Comparison of ENCODE assay signal across 8 cellular contexts in the genomic region with DNA sequence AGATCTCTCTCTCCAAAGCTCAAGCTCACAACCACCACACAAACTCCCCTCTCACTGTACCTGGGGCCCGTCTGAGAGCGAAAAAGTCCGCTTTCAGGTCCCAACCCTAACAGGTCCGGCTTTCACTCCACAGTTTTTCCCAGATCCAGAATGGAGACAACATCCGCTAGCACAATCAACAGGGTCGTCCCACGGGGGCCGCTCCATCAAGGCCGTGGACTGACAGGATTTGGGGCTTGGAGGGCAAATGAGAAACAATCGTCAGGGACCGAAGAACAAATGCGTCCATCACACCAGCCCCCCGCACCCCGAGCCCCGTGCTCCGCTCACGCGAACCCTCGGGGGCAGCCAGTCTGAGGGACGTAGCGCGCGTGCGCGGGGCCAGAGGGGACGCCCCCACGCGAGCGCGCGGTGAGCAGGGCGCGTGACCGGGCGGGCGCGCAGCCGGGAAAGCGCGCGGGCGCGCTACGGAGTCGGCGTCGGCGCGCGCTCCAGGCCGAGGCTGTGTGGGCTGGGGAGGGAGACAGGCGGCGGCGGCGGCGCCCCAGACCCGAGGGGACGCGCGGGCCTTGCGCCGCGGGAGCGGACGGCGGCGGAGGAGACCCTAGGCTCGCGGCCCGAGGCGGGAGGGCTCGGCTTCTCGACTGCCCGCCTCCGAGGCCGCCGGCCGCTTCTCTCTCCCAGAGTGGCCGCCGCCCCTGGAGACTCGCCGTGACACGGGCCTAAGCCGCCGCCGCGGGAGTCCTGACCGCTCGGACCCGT. TPM values are rescaled to one million over a fixed set of nuclear protein-coding genes. Genes with fewer than 3 reads are reported as not detected.
DNase-seq lines count a peak whose midpoint lies in the region; ATAC-seq, FAIRE-seq and TF ChIP-seq lines count a peak whose summit lies in the region.

TSS of gene SLK (plus strand) at position 470 of the 762 bp plus-strand sequence. CDS start 606 bp downstream, outside the sequence.

- H3K27me3 ChIP-seq in Loucy (ENCODE audit: insufficient read depth, low read length, poor library complexity, severe bottlenecking) = no peaks in the 10 kb centered on the region
- no peaks in the 10 kb centered on the region for H3K27me3 ChIP-seq in testis

- H3K4me3 Mint-ChIP-seq in osteocyte (ENCODE audit: unreplicated experiment) = peak within 1 kb of the TSS; percentile 94

- peaks cover 13% of the 10 kb centered on the region for H4K20me1 ChIP-seq in Loucy (ENCODE audit: insufficient read depth, low read length, poor library complexity, severe bottlenecking)

- peak; percentile 90 to 91 for ATAC-seq in activated naive CD4-positive, alpha-beta T cell treated with anti-CD3 and anti-CD28 coated beads, Interleukin-2, amount 50 U/mL, for 72 hours

- no peaks in the 10 kb centered on the region for H3K36me3 ChIP-seq in Loucy (ENCODE audit: insufficient read depth, low read length)
- no peaks in the 10 kb centered on the region for H3K36me3 ChIP-seq in testis (ENCODE audit: low read depth, missing control alignments)

- no peaks in the 10 kb centered on the region for H3K27me3 Mint-ChIP-seq in osteocyte (ENCODE audit: unreplicated experiment)

- H3K9ac ChIP-seq in Loucy (ENCODE audit: low read depth, low read length, poor library complexity, severe bottlenecking) = peak within 1 kb of the TSS; percentile 88

- no peaks in the 10 kb centered on the region for H3F3A ChIP-seq in Loucy (ENCODE audit: low read depth)

- H3K9me3 ChIP-seq in Loucy (ENCODE audit: insufficient read depth, low read depth, low read length) (no peaks in the 10 kb centered on the region), testis (no peaks in the 10 kb centered on the region)

- peak within 1 kb of the TSS; percentile 91 for H3K4me2 ChIP-seq in Loucy (ENCODE audit: low read depth, low read length, poor library complexity, severe bottlenecking)

- H3K9me2 ChIP-seq in Loucy (replicated peaks; ENCODE audit: low read depth, low read length) = no peaks in the 10 kb centered on the region

- WGBS in testis, 2 donors = 0 to 1% methylated on average over 6 to 44 of the region's 90 CpGs

- H3K4me1 ChIP-seq in Loucy (ENCODE audit: insufficient read depth, low read length, poor library complexity, severe bottlenecking) (peaks cover 34% of the 10 kb centered on the region), testis (peaks cover 8% of the 10 kb centered on the region)

- TF ChIP-seq CTCF in Loucy (conservative IDR thresholded peaks at IDR 0.05; ENCODE audit: low read length) (no peak), osteocyte (IDR thresholded peaks at IDR 0.05) (no peak), testis (IDR thresholded peaks at IDR 0.05) (no peak)

- H3K4me3 ChIP-seq in Loucy (ENCODE audit: low read length, poor library complexity, severe bottlenecking) (peak within 1 kb of the TSS; percentile 100), testis (peak within 1 kb of the TSS; percentile 80 to 93)

- H2AFZ ChIP-seq in Loucy (ENCODE audit: low read length) = peak within 1 kb of the TSS; percentile 100

- DNase-seq in GF-D8 (lab: John Stamatoyannopoulos, UW) = peak; percentile 37
- DNase-seq in H54 (ENCODE audit: insufficient read length, low spot score) = peak; percentile 83
- DNase-seq in SKM-1 treated with dmso at 0.1 percent for 144 hours (lab: John Stamatoyannopoulos, UW; ENCODE audit: unreplicated experiment) = peak; percentile 76
- peak; percentile 88 to 89 for DNase-seq in activated naive CD4-positive, alpha-beta T cell treated with anti-CD3 and anti-CD28 coated beads, Interleukin-2, amount 50 U/mL, for 72 hours (ENCODE audit: low spot score in 2 of 2)
- peak; percentile 87 for DNase-seq in glomerular visceral epithelial cell (ENCODE audit: extremely low spot score)
- DNase-seq in osteocyte (ENCODE audit: extremely low spot score, unreplicated experiment) = peak; percentile 96
- DNase-seq in testis = peak; percentile 87

- peak within 1 kb of the TSS; percentile 98 to 99 for H3K27ac ChIP-seq in testis

- no peak for FAIRE-seq in H54 (lab: Jason Lieb, UNC)

- intact Hi-C loops in testis (cut with DNase I; ENCODE audit: low total_unique reads) = no loop called here

- H3K9me3 Mint-ChIP-seq in activated naive CD4-positive, alpha-beta T cell treated with anti-CD3 and anti-CD28 coated beads, Interleukin-2, amount 50 U/mL, for 72 hours = no peaks in the 10 kb centered on the region
- no peaks in the 10 kb centered on the region for H3K9me3 Mint-ChIP-seq in osteocyte (ENCODE audit: unreplicated experiment)

- H3K4me1 Mint-ChIP-seq in osteocyte (ENCODE audit: unreplicated experiment) = peaks cover 43% of the 10 kb centered on the region

- TF ChIP-seq POLR2A in H54 (IDR thresholded peaks at IDR 0.05; ENCODE audit: low read depth, low read length) (peak; percentile 82), testis (IDR thresholded peaks at IDR 0.05) (peak; percentile 91)

- peak within 1 kb of the TSS; percentile 96 to 98 for H3K27ac Mint-ChIP-seq in activated naive CD4-positive, alpha-beta T cell treated with anti-CD3 and anti-CD28 coated beads, Interleukin-2, amount 50 U/mL, for 72 hours
- peak within 1 kb of the TSS; percentile 94 for H3K27ac Mint-ChIP-seq in osteocyte (ENCODE audit: unreplicated experiment)

- peaks cover 41% of the 10 kb centered on the region for H3K79me2 ChIP-seq in Loucy (ENCODE audit: insufficient read depth, low read length)

- peaks cover 10 to 19% of the 10 kb centered on the region in 2 donors for H3K36me3 Mint-ChIP-seq in activated naive CD4-positive, alpha-beta T cell treated with anti-CD3 and anti-CD28 coated beads, Interleukin-2, amount 50 U/mL, for 72 hours
- no peaks in the 10 kb centered on the region for H3K36me3 Mint-ChIP-seq in osteocyte (ENCODE audit: unreplicated experiment)

RNA-seq across cellular contexts. Expression of gene SLK, which starts in this region (rescaled TPM):
- total RNA-seq in activated naive CD4-positive, alpha-beta T cell treated with anti-CD3 and anti-CD28 coated beads, Interleukin-2, amount 50 U/mL, for 72 hours = 10 to 100 TPM; 21.7 to 24.1 TPM
- 41.3 and 44.0 TPM in 2 replicates for total RNA-seq in osteocyte
- 10 to 100 TPM; 57.7 to 59.4 TPM for total RNA-seq in testis
- 10.7 TPM for polyA plus RNA-seq in testis (ENCODE audit: insufficient read depth, low read depth, low replicate concordance)

Comparison
In these comparisons a context has a peak if more than half of its experiments do, and no peak if none do; other contexts are left out.
1. Peak in every context shown above with its lines: DNase-seq, ATAC-seq, H3K4me3 ChIP-seq and H3K27ac ChIP-seq.
2. DNase-seq: peak in every context shown above with its lines; median percentile 96 in osteocyte; 88 in activated naive CD4-positive, alpha-beta T cell treated with anti-CD3 and anti-CD28 coated beads, Interleukin-2, amount 50 U/mL, for 72 hours; 87 in glomerular visceral epithelial cell; 87 in testis; 83 in H54; 76 in SKM-1 treated with dmso at 0.1 percent for 144 hours; 37 in GF-D8.